In genomic region chr6:32975886-32976285, GRCh38 we compare ENCODE assay signal across 11 cellular contexts. TPM values are rescaled to one million over a fixed set of nuclear protein-coding genes. Genes with fewer than 3 reads are reported as not detected.
DNase-seq lines count a peak whose midpoint lies in the region; ATAC-seq, FAIRE-seq and TF ChIP-seq lines count a peak whose summit lies in the region.
"Had no signal": no experiment of that assay in that cellular context is flagged by ENCODE, and none has a peak within 500 bp of the region (broad histone marks: within the 10 kb centered on the region; RNA-seq: fewer than 3 reads in every experiment).

No MANE protein-coding gene starts in this region.

- DNase-seq in GM23248 (no peak), HepG2 (ENCODE audit: low spot score) (no peak), lower leg skin (ENCODE audit: low spot score in 2 of 2) (no peak), NCI-H1092 treated with DMSO at 0.1 percent for 48 hours (lab: John Stamatoyannopoulos, UW) (no peak), NCI-H187 (lab: John Stamatoyannopoulos, UW) (no peak), left lobe of liver (ENCODE audit: low spot score) (no peak)
- DNase-seq in activated naive CD8-positive, alpha-beta T cell treated with anti-CD3 and anti-CD28 coated beads for 36 hours, result no peak
- DNase-seq: NCI-H1436, SIG-M5, testis had no signal

- intact Hi-C loops in HepG2 (cut with micrococcal nuclease; ENCODE audit: unreplicated experiment), result no loop called here
- intact Hi-C loops in lower leg skin (cut with DNase I; ENCODE audit: low total_unique reads), result loop anchor here (5.0 kb wide), 1 partner anchor 39 kb away; no protein-coding TSS in a partner anchor

- POLR2A ChIA-PET in HepG2 (lab: Yijun Ruan, JAX), result interaction anchor here (2.8 to 10.5 kb wide), 3 partner anchors 6 to 81 kb away, joined by 17 to 305 read pairs (median 202); partner anchors contain the start of gene HLA-DMA

- H2AFZ ChIP-seq in GM23248, result no peak overlapping the region
- H2AFZ ChIP-seq in HepG2 (ENCODE audit: low read length), result no peak overlapping the region

- no peak for FAIRE-seq in HepG2 (lab: Jason Lieb, UNC)

- peaks cover 87% of the 10 kb centered on the region for H3F3A ChIP-seq in GM23248 (ENCODE audit: insufficient read depth)

- CTCF ChIA-PET in HepG2 (lab: Yijun Ruan, JAX; ENCODE audit: low intra/inter-chr PET ratio, low total read pairs), result no interaction called here

- BruUV-seq in HepG2 (replicated peaks; lab: Mats Ljungman, UMichigan), result no TSS peak

- TF ChIP-seq POLR2A in HepG2 (IDR thresholded peaks at IDR 0.05; ENCODE audit: insufficient read depth in 1 of 2, low read depth in 2 of 2, low read length in 2 of 2) (0 out of 4 replicates have a peak, but pooled peaks of 1 of the 2 experiments have one; percentile 30), lower leg skin (IDR thresholded peaks at IDR 0.05) (no peak)

- H3K4me2 ChIP-seq in GM23248 (ENCODE audit: unreplicated experiment) (peak overlapping the region; percentile 87), HepG2 (ENCODE audit: low read depth, low read length) (peak overlapping the region; percentile 97; the same call in 1 of the 2 replicates)

- H3K27me3 ChIP-seq in GM23248 (replicated peaks; ENCODE audit: insufficient read depth) (no peaks in the 10 kb centered on the region), HepG2 (ENCODE audit: control insufficient read depth in 1 of 2, insufficient read depth in 2 of 2, low read length in 2 of 2) (peaks cover 0 to 4% of the 10 kb centered on the region in 2 experiments; a peak in 1 of 5 replicates)
- H3K27me3 ChIP-seq: testis had no signal

- H3K27ac Mint-ChIP-seq in activated naive CD8-positive, alpha-beta T cell treated with anti-CD3 and anti-CD28 coated beads for 36 hours, result peak overlapping the region; percentile 51

- H3K36me3 Mint-ChIP-seq in activated naive CD8-positive, alpha-beta T cell treated with anti-CD3 and anti-CD28 coated beads for 36 hours, result peaks cover 96% of the 10 kb centered on the region

- WGBS in GM23248 (ENCODE audit: low coverage in 1 of 2, low lambda C conversion rate in 2 of 2, missing lambda C conversion rate in 2 of 2), 2 experiments, result 49 to 56% methylated on average over 2 of the region's 2 CpGs
- 86% methylated on average over 2 of the region's 2 CpGs for WGBS in HepG2 (ENCODE audit: low lambda C conversion rate)
- WGBS in lower leg skin, 2 donors, result 54 to 62% methylated on average over 2 of the region's 2 CpGs

- peaks cover 88% of the 10 kb centered on the region for H3K79me2 ChIP-seq in GM23248 (ENCODE audit: insufficient read depth)
- peaks cover 66% of the 10 kb centered on the region for H3K79me2 ChIP-seq in HepG2 (ENCODE audit: insufficient read depth, low read length)

- peak overlapping the region; percentile 94 for H3K4me3 Mint-ChIP-seq in activated naive CD8-positive, alpha-beta T cell treated with anti-CD3 and anti-CD28 coated beads for 36 hours

- H3K27ac ChIP-seq in 22Rv1 (peak overlapping the region; percentile 100), GM23248 (peak overlapping the region; percentile 10; the same call in 1 of the 2 replicates), HepG2 (ENCODE audit: extremely low read length, insufficient read depth, low read length) (no peak overlapping the region)

- in situ Hi-C loops in GM23248 (cut with MboI) (no loop called here), HepG2 (cut with HindIII; ENCODE audit: extremely low pct_ligation_motif_present, low pct_unique_long_range_greater_than_20kb) (loop anchor here (5.0 kb wide), 1 partner anchor 84 kb away; no protein-coding TSS in a partner anchor)

- H4K20me1 ChIP-seq in GM23248 (ENCODE audit: insufficient read depth) (peaks cover 54% of the 10 kb centered on the region), HepG2 (ENCODE audit: insufficient read depth, low read length) (peaks cover 88% of the 10 kb centered on the region)

- TF ChIP-seq CTCF in 22Rv1 (IDR thresholded peaks at IDR 0.05) (no peak), HepG2 (CRISPR knock-in tag; IDR thresholded peaks at IDR 0.05) (no peak), lower leg skin (IDR thresholded peaks at IDR 0.05) (no peak)

- peaks cover 38% of the 10 kb centered on the region for H3K4me1 Mint-ChIP-seq in activated naive CD8-positive, alpha-beta T cell treated with anti-CD3 and anti-CD28 coated beads for 36 hours

- H3K4me1 ChIP-seq in GM23248 (ENCODE audit: insufficient read depth) (peaks cover 10% of the 10 kb centered on the region), HepG2 (ENCODE audit: insufficient read depth, low read length) (peaks cover 54% of the 10 kb centered on the region)

- H3K27me3 Mint-ChIP-seq in activated naive CD8-positive, alpha-beta T cell treated with anti-CD3 and anti-CD28 coated beads for 36 hours, result no peaks in the 10 kb centered on the region

- TF ChIP-seq EP300 in HepG2 (IDR thresholded peaks at IDR 0.05; ENCODE audit: low read depth in 2 of 2, low read length in 2 of 2), result no peak
- no peak for TF ChIP-seq EP300 in HepG2 (CRISPR knock-in tag; IDR thresholded peaks at IDR 0.05; ENCODE audit: borderline replicate concordance)

- H3K9ac ChIP-seq in GM23248, result peak overlapping the region; percentile 92
- H3K9ac ChIP-seq in HepG2 (ENCODE audit: insufficient read depth, low read depth, low read length), result no peak overlapping the region

- H3K36me3 ChIP-seq in GM23248 (ENCODE audit: low read depth) (peaks cover 84% of the 10 kb centered on the region), HepG2 (replicated peaks in 1 of 2; ENCODE audit: control insufficient read depth in 1 of 2, insufficient read depth in 2 of 2, low read length in 2 of 2) (peaks cover 53 to 86% of the 10 kb centered on the region in 2 experiments)

- ATAC-seq in HepG2, result no peak
- ATAC-seq in left lobe of liver, result no peak

- no peak for TF ChIP-seq RAD21 in HepG2 (CRISPR knock-in tag; IDR thresholded peaks at IDR 0.05)

- H3K4me3 ChIP-seq in GM23248 (peak overlapping the region; percentile 92), HepG2 (replicated peaks in 1 of 3; ENCODE audit: insufficient read depth in 1 of 3, low read depth in 2 of 3, low read length in 3 of 3) (peak overlapping the region in 1 of 3 experiments; percentile 10; a peak in 1 of 6 replicates), lower leg skin (ENCODE audit: low read depth, poor library complexity, severe bottlenecking) (no peak overlapping the region)
- H3K4me3 ChIP-seq: testis had no signal

- H3K9me2 ChIP-seq in GM23248 (ENCODE audit: insufficient read depth), result no peaks in the 10 kb centered on the region

- H3K9me3 ChIP-seq in GM23248 (ENCODE audit: low read depth), result no peaks in the 10 kb centered on the region
- H3K9me3 ChIP-seq in HepG2 (ENCODE audit: low read length), result no peaks in the 10 kb centered on the region
- H3K9me3 ChIP-seq: testis had no signal

- H3K9me3 Mint-ChIP-seq in activated naive CD8-positive, alpha-beta T cell treated with anti-CD3 and anti-CD28 coated beads for 36 hours, result no peaks in the 10 kb centered on the region

RNA-seq across cellular contexts. Expression of gene BRD2, which starts 7.5 kb away (rescaled TPM):
- 85.4 and 95.7 TPM in 2 replicates for total RNA-seq in GM23248 (2014; rRNA removed; shearing (Covaris generic))
- polyA plus RNA-seq in GM23248 (2016; fragmentation: Nextera tagmentation; extraction: Ambion mirVana) (99.9 and 105 TPM in 2 replicates), HepG2 (2011; rRNA removed) (194 and 202 TPM in 2 replicates)
- 100 to 1,000 TPM; 298 to 335 TPM for total RNA-seq in activated naive CD8-positive, alpha-beta T cell treated with anti-CD3 and anti-CD28 coated beads for 36 hours
- total RNA-seq in HepG2 (2016; rRNA removed; fragmentation: Illumina TruSeq; extraction: Trizol) (71.5 and 143 TPM in 2 replicates), lower leg skin (100 to 1,000 TPM in 3 of 4 donors, 10 to 100 TPM in 1; 97.5 to 130 (median 119) TPM), left lobe of liver (76.2 TPM)
- 57.3 and 65.0 TPM in 2 replicates for total RNA-seq in HepG2 (2016; cell fraction: cytosol; rRNA removed; fragmentation: Illumina TruSeq; extraction: Trizol; ENCODE audit: low read depth)
- total RNA-seq in HepG2 (2016; cell fraction: insoluble cytoplasmic fraction; rRNA removed; fragmentation: Illumina TruSeq; extraction: Trizol), result 67.2 and 139 TPM in 2 replicates
- total RNA-seq in HepG2 (2016; cell fraction: membrane; rRNA removed; fragmentation: Illumina TruSeq; extraction: Trizol), result 98.6 and 98.8 TPM in 2 replicates
- total RNA-seq in HepG2 (2016; cell fraction: nucleus; rRNA removed; fragmentation: Illumina TruSeq; extraction: Trizol), result 221 and 247 TPM in 2 replicates
- 75.6 and 93.5 TPM in 2 replicates for polyA plus RNA-seq in HepG2 (2011; cell fraction: cytosol; rRNA removed)
- polyA plus RNA-seq in HepG2 (2011; cell fraction: nucleus; rRNA removed), result 401 and 432 TPM in 2 replicates
- 149 and 160 TPM in 2 replicates for polyA plus RNA-seq in HepG2 (2012)
- polyA plus RNA-seq in HepG2 (2016; cell fraction: cytosol; fragmentation: Illumina TruSeq; extraction: Trizol; ENCODE audit: low read depth), result 30.1 and 33.2 TPM in 2 replicates
- polyA plus RNA-seq in HepG2 (2016; cell fraction: insoluble cytoplasmic fraction; fragmentation: Illumina TruSeq; extraction: Trizol; ENCODE audit: low read depth), result 94.6 and 114 TPM in 2 replicates
- polyA plus RNA-seq in HepG2 (2016; cell fraction: membrane; fragmentation: Illumina TruSeq; extraction: Trizol; ENCODE audit: low read depth), result 58.5 and 64.6 TPM in 2 replicates
- polyA plus RNA-seq in HepG2 (2016; cell fraction: nucleus; fragmentation: Illumina TruSeq; extraction: Trizol; ENCODE audit: insufficient read depth, low read depth), result 653 and 682 TPM in 2 replicates
- 126 and 157 TPM in 2 replicates for polyA minus RNA-seq in HepG2 (2011; rRNA and poly(A)+ RNA removed; ENCODE audit: low replicate concordance)
- 43.6 and 49.2 TPM in 2 replicates for polyA minus RNA-seq in HepG2 (2011; cell fraction: cytosol; rRNA and poly(A)+ RNA removed)
- 223 and 377 TPM in 2 replicates for polyA minus RNA-seq in HepG2 (2011; cell fraction: nucleus; rRNA and poly(A)+ RNA removed)

RNA-seq across cellular contexts. Expression of gene HLA-DMA, which starts 23.0 kb away (rescaled TPM):
- total RNA-seq in GM23248 (2014; rRNA removed; shearing (Covaris generic)), result 1.1 and 6.3 TPM in 2 replicates
- polyA plus RNA-seq in GM23248 (2016; fragmentation: Nextera tagmentation; extraction: Ambion mirVana) (5.6 and 6.2 TPM in 2 replicates), HepG2 (2011; rRNA removed) (0.70 and 1.7 TPM in 2 replicates)
- total RNA-seq in activated naive CD8-positive, alpha-beta T cell treated with anti-CD3 and anti-CD28 coated beads for 36 hours, result 10 to 100 TPM; 15.8 to 16.9 TPM
- total RNA-seq in HepG2 (2016; rRNA removed; fragmentation: Illumina TruSeq; extraction: Trizol) (0.71 and 1.3 TPM in 2 replicates), lower leg skin (10 to 100 TPM; 11.5 to 33.4 (median 22.4) TPM), left lobe of liver (6.6 TPM)
- total RNA-seq in HepG2 (2016; cell fraction: cytosol; rRNA removed; fragmentation: Illumina TruSeq; extraction: Trizol; ENCODE audit: low read depth), result 0.53 and 0.61 TPM in 2 replicates
- 0.82 and 1.2 TPM in 2 replicates for total RNA-seq in HepG2 (2016; cell fraction: insoluble cytoplasmic fraction; rRNA removed; fragmentation: Illumina TruSeq; extraction: Trizol)
- 0.46 and 0.76 TPM in 2 replicates for total RNA-seq in HepG2 (2016; cell fraction: membrane; rRNA removed; fragmentation: Illumina TruSeq; extraction: Trizol)
- total RNA-seq in HepG2 (2016; cell fraction: nucleus; rRNA removed; fragmentation: Illumina TruSeq; extraction: Trizol), result 0.78 and 0.85 TPM in 2 replicates
- 0.59 and 1.2 TPM in 2 replicates for polyA plus RNA-seq in HepG2 (2011; cell fraction: cytosol; rRNA removed)
- polyA plus RNA-seq in HepG2 (2011; cell fraction: nucleus; rRNA removed), result 3.1 and 3.3 TPM in 2 replicates
- polyA plus RNA-seq in HepG2 (2012), result 1.6 and 1.7 TPM in 2 replicates
- 0.12 and 0.36 TPM in 2 replicates for polyA plus RNA-seq in HepG2 (2016; cell fraction: cytosol; fragmentation: Illumina TruSeq; extraction: Trizol; ENCODE audit: low read depth)
- polyA plus RNA-seq in HepG2 (2016; cell fraction: insoluble cytoplasmic fraction; fragmentation: Illumina TruSeq; extraction: Trizol; ENCODE audit: low read depth), result 0.62 and 0.68 TPM in 2 replicates
- 0.63 and 0.96 TPM in 2 replicates for polyA plus RNA-seq in HepG2 (2016; cell fraction: membrane; fragmentation: Illumina TruSeq; extraction: Trizol; ENCODE audit: low read depth)
- 2.9 and 4.5 TPM in 2 replicates for polyA plus RNA-seq in HepG2 (2016; cell fraction: nucleus; fragmentation: Illumina TruSeq; extraction: Trizol; ENCODE audit: insufficient read depth, low read depth)
- polyA minus RNA-seq in HepG2 (2011; rRNA and poly(A)+ RNA removed; ENCODE audit: low replicate concordance), result 1.2 and 1.9 TPM in 2 replicates
- not detected in 2 replicates for polyA minus RNA-seq in HepG2 (2011; cell fraction: cytosol; rRNA and poly(A)+ RNA removed)
- polyA minus RNA-seq in HepG2 (2011; cell fraction: nucleus; rRNA and poly(A)+ RNA removed), result 1.7 and 2.3 TPM in 2 replicates

RNA-seq across cellular contexts. Expression of gene HLA-DOA, which starts 33.5 kb away (rescaled TPM):
- total RNA-seq in GM23248 (2014; rRNA removed; shearing (Covaris generic)), result not detected in 2 replicates
- polyA plus RNA-seq in GM23248 (2016; fragmentation: Nextera tagmentation; extraction: Ambion mirVana) (0.18 TPM in 1 of 2 replicates, not detected in the other), HepG2 (2011; rRNA removed) (0.03 TPM in 1 of 2 replicates, not detected in the other)
- total RNA-seq in activated naive CD8-positive, alpha-beta T cell treated with anti-CD3 and anti-CD28 coated beads for 36 hours, result 1 to 10 TPM; 9.8 to 9.9 TPM
- total RNA-seq in HepG2 (2016; rRNA removed; fragmentation: Illumina TruSeq; extraction: Trizol) (0.07 and 0.09 TPM in 2 replicates), lower leg skin (10 to 100 TPM in 3 of 4 donors, 1 to 10 TPM in 1; 4.3 to 47.9 (median 13.4) TPM), left lobe of liver (0.70 TPM)
- total RNA-seq in HepG2 (2016; cell fraction: cytosol; rRNA removed; fragmentation: Illumina TruSeq; extraction: Trizol; ENCODE audit: low read depth), result not detected in 2 replicates
- total RNA-seq in HepG2 (2016; cell fraction: insoluble cytoplasmic fraction; rRNA removed; fragmentation: Illumina TruSeq; extraction: Trizol), result 0.04 TPM in 1 of 2 replicates, not detected in the other
- total RNA-seq in HepG2 (2016; cell fraction: membrane; rRNA removed; fragmentation: Illumina TruSeq; extraction: Trizol), result 0.06 TPM in 1 of 2 replicates, not detected in the other
- total RNA-seq in HepG2 (2016; cell fraction: nucleus; rRNA removed; fragmentation: Illumina TruSeq; extraction: Trizol), result 0.09 TPM in 1 of 2 replicates, not detected in the other
- polyA plus RNA-seq in HepG2 (2011; cell fraction: cytosol; rRNA removed), result 0.04 TPM in 1 of 2 replicates, not detected in the other
- not detected in 2 replicates for polyA plus RNA-seq in HepG2 (2011; cell fraction: nucleus; rRNA removed)
- polyA plus RNA-seq in HepG2 (2012), result not detected in 2 replicates
- polyA plus RNA-seq in HepG2 (2016; cell fraction: cytosol; fragmentation: Illumina TruSeq; extraction: Trizol; ENCODE audit: low read depth), result not detected in 2 replicates
- polyA plus RNA-seq in HepG2 (2016; cell fraction: insoluble cytoplasmic fraction; fragmentation: Illumina TruSeq; extraction: Trizol; ENCODE audit: low read depth), result 0.07 TPM in 1 of 2 replicates, not detected in the other
- not detected in 2 replicates for polyA plus RNA-seq in HepG2 (2016; cell fraction: membrane; fragmentation: Illumina TruSeq; extraction: Trizol; ENCODE audit: low read depth)
- polyA plus RNA-seq in HepG2 (2016; cell fraction: nucleus; fragmentation: Illumina TruSeq; extraction: Trizol; ENCODE audit: insufficient read depth, low read depth), result 0.63 TPM in 1 of 2 replicates, not detected in the other
- 0.30 TPM in 1 of 2 replicates, not detected in the other for polyA minus RNA-seq in HepG2 (2011; rRNA and poly(A)+ RNA removed; ENCODE audit: low replicate concordance)
- not detected in 2 replicates for polyA minus RNA-seq in HepG2 (2011; cell fraction: cytosol; rRNA and poly(A)+ RNA removed)
- polyA minus RNA-seq in HepG2 (2011; cell fraction: nucleus; rRNA and poly(A)+ RNA removed), result not detected in 2 replicates

RNA-seq across cellular contexts. Expression of gene HLA-DMB, which starts 35.1 kb away (rescaled TPM):
- total RNA-seq in GM23248 (2014; rRNA removed; shearing (Covaris generic)), result not detected in 2 replicates
- polyA plus RNA-seq in GM23248 (2016; fragmentation: Nextera tagmentation; extraction: Ambion mirVana) (0.46 TPM in 1 of 2 replicates, not detected in the other), HepG2 (2011; rRNA removed) (not detected in 2 replicates)
- total RNA-seq in activated naive CD8-positive, alpha-beta T cell treated with anti-CD3 and anti-CD28 coated beads for 36 hours, result 1 to 10 TPM; 4.6 to 6.1 TPM
- total RNA-seq in HepG2 (2016; rRNA removed; fragmentation: Illumina TruSeq; extraction: Trizol) (not detected in 2 replicates), lower leg skin (10 to 100 TPM; 15.3 to 23.2 (median 18.4) TPM), left lobe of liver (2.6 TPM)
- not detected in 2 replicates for total RNA-seq in HepG2 (2016; cell fraction: cytosol; rRNA removed; fragmentation: Illumina TruSeq; extraction: Trizol; ENCODE audit: low read depth)
- total RNA-seq in HepG2 (2016; cell fraction: insoluble cytoplasmic fraction; rRNA removed; fragmentation: Illumina TruSeq; extraction: Trizol), result not detected in 2 replicates
- not detected in 2 replicates for total RNA-seq in HepG2 (2016; cell fraction: membrane; rRNA removed; fragmentation: Illumina TruSeq; extraction: Trizol)
- total RNA-seq in HepG2 (2016; cell fraction: nucleus; rRNA removed; fragmentation: Illumina TruSeq; extraction: Trizol), result not detected in 2 replicates
- polyA plus RNA-seq in HepG2 (2011; cell fraction: cytosol; rRNA removed), result not detected in 2 replicates
- 0.09 TPM in 1 of 2 replicates, not detected in the other for polyA plus RNA-seq in HepG2 (2011; cell fraction: nucleus; rRNA removed)
- polyA plus RNA-seq in HepG2 (2012), result not detected in 2 replicates
- not detected in 2 replicates for polyA plus RNA-seq in HepG2 (2016; cell fraction: cytosol; fragmentation: Illumina TruSeq; extraction: Trizol; ENCODE audit: low read depth)
- not detected in 2 replicates for polyA plus RNA-seq in HepG2 (2016; cell fraction: insoluble cytoplasmic fraction; fragmentation: Illumina TruSeq; extraction: Trizol; ENCODE audit: low read depth)
- polyA plus RNA-seq in HepG2 (2016; cell fraction: membrane; fragmentation: Illumina TruSeq; extraction: Trizol; ENCODE audit: low read depth), result not detected in 2 replicates
- polyA plus RNA-seq in HepG2 (2016; cell fraction: nucleus; fragmentation: Illumina TruSeq; extraction: Trizol; ENCODE audit: insufficient read depth, low read depth), result not detected in 2 replicates
- polyA minus RNA-seq in HepG2 (2011; rRNA and poly(A)+ RNA removed; ENCODE audit: low replicate concordance), result not detected in 2 replicates
- not detected in 2 replicates for polyA minus RNA-seq in HepG2 (2011; cell fraction: cytosol; rRNA and poly(A)+ RNA removed)
- polyA minus RNA-seq in HepG2 (2011; cell fraction: nucleus; rRNA and poly(A)+ RNA removed), result not detected in 2 replicates
